22 cellular contexts compared by ENCODE assay signal in the genomic region with DNA sequence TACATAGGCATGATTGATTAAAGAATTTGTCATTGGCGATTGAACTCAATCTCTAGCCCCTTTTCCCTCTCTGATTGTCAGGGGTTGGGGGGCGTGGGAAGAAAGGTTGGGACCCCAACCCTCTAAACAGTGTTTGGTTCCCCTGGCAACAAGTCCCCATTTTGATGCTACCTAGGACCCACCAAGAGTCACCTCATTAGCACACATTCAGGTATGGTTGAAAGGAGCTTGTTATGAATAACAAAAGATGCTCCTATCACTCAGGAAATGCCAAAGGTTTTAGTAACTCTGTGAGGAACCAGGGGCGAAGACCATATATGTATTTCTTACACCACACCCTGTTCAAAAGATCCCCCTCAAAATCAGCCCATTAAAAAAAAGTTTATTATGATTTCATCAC. TPM values are rescaled to one million over a fixed set of nuclear protein-coding genes. Genes with fewer than 3 reads are reported as not detected.
DNase-seq lines count a peak whose midpoint lies in the region; ATAC-seq and TF ChIP-seq lines count a peak whose summit lies in the region.
"Had no signal": no experiment of that assay in that cellular context is flagged by ENCODE, and none has a peak within 500 bp of the region (broad histone marks: within the 10 kb centered on the region; RNA-seq: fewer than 3 reads in every experiment).

No MANE protein-coding gene starts in this region.

- no peak overlapping the region for H3K56ac ChIP-seq in H9 (ENCODE audit: insufficient read length, low read depth, low read length)

- DNase-seq in H9 (peak; percentile 64), RWPE1 (ENCODE audit: low spot score) (peak; percentile 12), foreskin keratinocyte (peak; percentile 69 to 86), iPS-NIHi7 (ENCODE audit: extremely low spot score) (peak; percentile 31), psoas muscle (no peak), head of caudate nucleus (no peak), germinal center (ENCODE audit: low spot score) (no peak)
- DNase-seq: Calu3; CD4-positive, alpha-beta memory T cell; HCEC 1CT; MM.1S; NCI-H1092 treated with DMSO at 0.1 percent for 48 hours; NCI-H146; NCI-H2081 treated with DMSO at 0.1 percent for 48 hours; SHP77 treated with DMSO at 0.1 percent for 48 hours; SK-N-SH had no signal

- H3K4me1 ChIP-seq in H9 (ENCODE audit: insufficient read depth, low read length): peaks cover 2% of the 10 kb centered on the region; the same call in 1 of the 2 replicates
- peaks cover 25% of the 10 kb centered on the region for H3K4me1 ChIP-seq in foreskin keratinocyte
- H3K4me1 ChIP-seq in psoas muscle: no peaks in the 10 kb centered on the region
- H3K4me1 ChIP-seq: BLaER1 had no signal

- WGBS in H9 (ENCODE audit: extremely low coverage, insufficient read length, low lambda C conversion rate): no CpG with 5 or more reads among the region's 3 CpGs
- WGBS in psoas muscle, 3 donors: 41 to 49% (median 47%) methylated on average over 3 of the region's 3 CpGs

- H2AK5ac ChIP-seq in H9 (ENCODE audit: insufficient read length, low read length): no peak overlapping the region

- POLR2A ChIA-PET in RWPE1 (lab: Yijun Ruan, JAX; ENCODE audit: low non-redundant PET): no interaction called here

- peaks cover 41 to 44% of the 10 kb centered on the region in 2 experiments for H3K4me1 Mint-ChIP-seq in H9
- H3K4me1 Mint-ChIP-seq: CD4-positive, alpha-beta memory T cell had no signal

- no peak overlapping the region for H4K5ac ChIP-seq in H9 (ENCODE audit: insufficient read length, low read depth, low read length)

- peak overlapping the region; percentile 91 to 100 (median 99) for H3K27ac Mint-ChIP-seq in H9
- H3K27ac Mint-ChIP-seq: CD4-positive, alpha-beta memory T cell had no signal

- no peaks in the 10 kb centered on the region for H3K27me3 ChIP-seq in H9 (ENCODE audit: insufficient read depth, low read length)
- H3K27me3 ChIP-seq in foreskin keratinocyte: no peaks in the 10 kb centered on the region
- peaks cover 0 to 5% (median 4%) of the 10 kb centered on the region in 3 donors for H3K27me3 ChIP-seq in psoas muscle (ENCODE audit: insufficient read depth in 3 of 3, low read length in 2 of 3)
- H3K27me3 ChIP-seq: BLaER1 had no signal

- no peaks in the 10 kb centered on the region for H4K20me1 ChIP-seq in H9 (ENCODE audit: control insufficient read depth, insufficient read depth, insufficient read length)
- H4K20me1 ChIP-seq: BLaER1 had no signal

- no peak overlapping the region for H3K4me3 ChIP-seq in psoas muscle
- H3K4me3 ChIP-seq: BLaER1 had no signal

- CTCF ChIA-PET in RWPE1 (lab: Yijun Ruan, JAX): interaction anchor here (0.7 kb wide), 1 partner anchor 838 kb away, joined by 3 read pairs; no protein-coding TSS in a partner anchor

- peak overlapping the region; percentile 2 to 68; a peak in 4 of 5 replicates for H3K4me3 Mint-ChIP-seq in H9
- H3K4me3 Mint-ChIP-seq: CD4-positive, alpha-beta memory T cell had no signal

- peak overlapping the region; percentile 6; the same call in 1 of the 2 replicates for H3K14ac ChIP-seq in H9 (ENCODE audit: insufficient read depth, low read length)

- no peaks in the 10 kb centered on the region for H3K36me3 Mint-ChIP-seq in H9 (ENCODE audit: insufficient read depth in 1 of 3, low read depth in 3 of 3)
- H3K36me3 Mint-ChIP-seq: CD4-positive, alpha-beta memory T cell had no signal

- no peaks in the 10 kb centered on the region for H3K27me3 Mint-ChIP-seq in H9 (ENCODE audit: low read depth)

- no peaks in the 10 kb centered on the region for H3K36me3 ChIP-seq in psoas muscle (ENCODE audit: insufficient read depth in 1 of 2, low read depth in 1 of 2)
- H3K36me3 ChIP-seq: BLaER1 had no signal

- H3K27ac ChIP-seq in H9 (ENCODE audit: insufficient read length, low read depth, low read length) (peak overlapping the region; percentile 98), RWPE1 (no peak overlapping the region), foreskin keratinocyte (no peak overlapping the region), psoas muscle (no peak overlapping the region)
- H3K27ac ChIP-seq: BLaER1 had no signal

- H3K79me1 ChIP-seq in H9 (ENCODE audit: insufficient read depth, low read depth, low read length, poor library complexity, severe bottlenecking): no peaks in the 10 kb centered on the region

- H3K9me3 Mint-ChIP-seq in H9: no peaks in the 10 kb centered on the region; a peak in 1 of 5 replicates
- H3K9me3 Mint-ChIP-seq: CD4-positive, alpha-beta memory T cell had no signal

- H3K9me3 ChIP-seq in H9 (ENCODE audit: control insufficient read depth, low read depth, low read length) (no peaks in the 10 kb centered on the region), psoas muscle (no peaks in the 10 kb centered on the region)
- H3K9me3 ChIP-seq: BLaER1, SK-N-SH had no signal

- no peak overlapping the region; the same call in 1 of the 2 replicates for H3K4ac ChIP-seq in H9 (ENCODE audit: low read depth, low read length)

- peak overlapping the region; percentile 63 for H2BK120ac ChIP-seq in H9 (ENCODE audit: low read depth, low read length, poor library complexity, severe bottlenecking)

- ATAC-seq in foreskin keratinocyte: peak; percentile 85
- no peak for ATAC-seq in psoas muscle
- no peak for ATAC-seq in GM21390 (IDR thresholded peaks at IDR 0.05; ENCODE audit: unreplicated experiment)

- intact Hi-C loops in psoas muscle (cut with DNase I) (no loop called here), head of caudate nucleus (cut with DNase I) (no loop called here)

- no peak overlapping the region for H2BK20ac ChIP-seq in H9 (ENCODE audit: low read depth, low read length, poor library complexity, severe bottlenecking)

- H3T11ph ChIP-seq in H9 (ENCODE audit: low read length): peak overlapping the region; percentile 22

- H3K79me2 ChIP-seq in H9 (ENCODE audit: insufficient read depth, low read length): no peaks in the 10 kb centered on the region

- peak overlapping the region; percentile 66 for H3K4me2 ChIP-seq in H9 (ENCODE audit: insufficient read depth, insufficient read length, low read length)
- H3K4me2 ChIP-seq: BLaER1, SK-N-SH had no signal

- no peak overlapping the region for H4K91ac ChIP-seq in H9 (ENCODE audit: insufficient read length, low read depth, low read length)

- H2BK5ac ChIP-seq in H9 (ENCODE audit: insufficient read length, low read length): no peak overlapping the region

- H2BK15ac ChIP-seq in H9 (ENCODE audit: low read depth, low read length): no peak overlapping the region

- no peak overlapping the region for H2AFZ ChIP-seq in H9 (ENCODE audit: low read length)

- no peak overlapping the region for H2BK12ac ChIP-seq in H9 (ENCODE audit: insufficient read length, low read depth, low read length)

- H3K23ac ChIP-seq in H9 (ENCODE audit: insufficient read length, low read depth, low read length): no peak overlapping the region

- no peak overlapping the region for H4K8ac ChIP-seq in H9 (replicated peaks; ENCODE audit: insufficient read length, low read depth, low read length)

- no peak overlapping the region for H3K9ac ChIP-seq in H9 (ENCODE audit: extremely low read depth, insufficient read length, low read length)
- H3K9ac ChIP-seq: BLaER1, SK-N-SH had no signal

- H3K18ac ChIP-seq in H9 (ENCODE audit: insufficient read length, low read depth, low read length): peak overlapping the region; percentile 64

- peaks cover 4% of the 10 kb centered on the region for H3K23me2 ChIP-seq in H9 (ENCODE audit: insufficient read length, low read depth, low read length, poor library complexity, severe bottlenecking)

- TF ChIP-seq CTCF in H9 (conservative IDR thresholded peaks at IDR 0.05) (no peak), RWPE1 (conservative IDR thresholded peaks at IDR 0.05; ENCODE audit: low read depth) (no peak), foreskin keratinocyte (conservative IDR thresholded peaks at IDR 0.05) (no peak), psoas muscle (IDR thresholded peaks at IDR 0.05) (no peak)

RNA-seq across cellular contexts. Expression of gene RNF212B, which starts 14.3 kb away (rescaled TPM):
- 0.15 and 0.39 TPM in 2 replicates for total RNA-seq in H9 (2021)
- total RNA-seq in foreskin keratinocyte: not detected in 2 replicates
- 0.04 and 0.17 TPM in 2 replicates for polyA plus RNA-seq in foreskin keratinocyte
- total RNA-seq in psoas muscle: not detected
- not detected for polyA plus RNA-seq in psoas muscle
- total RNA-seq: A673; Calu3; CD4-positive, alpha-beta memory T cell; LHCN-M2; NCI-H460; OCI-LY7 had no signal
- polyA plus RNA-seq: CD4-positive, alpha-beta memory T cell; SK-N-SH had no signal

RNA-seq across cellular contexts. Expression of gene HOMEZ, which starts 33.9 kb away (rescaled TPM):
- 6.2 and 6.5 TPM in 2 replicates for total RNA-seq in H9 (2021)
- total RNA-seq in foreskin keratinocyte: 25.0 and 27.2 TPM in 2 replicates
- polyA plus RNA-seq in foreskin keratinocyte: 23.5 and 24.8 TPM in 2 replicates
- 10 to 100 TPM in 2 of 4 donors, 1 to 10 TPM in 2; 6.3 to 13.4 (median 9.6) TPM for total RNA-seq in psoas muscle
- polyA plus RNA-seq in psoas muscle: 1 to 10 TPM; 3.5 to 4.8 (median 4.5) TPM

RNA-seq across cellular contexts. Expression of gene PPP1R3E, which starts 50.7 kb away (rescaled TPM):
- total RNA-seq in H9 (2021): 2.6 and 3.9 TPM in 2 replicates
- total RNA-seq in foreskin keratinocyte: 2.3 and 2.6 TPM in 2 replicates
- 2.7 and 3.4 TPM in 2 replicates for polyA plus RNA-seq in foreskin keratinocyte
- total RNA-seq in psoas muscle: 10 to 100 TPM in 2 of 4 donors, 1 to 10 TPM in 2; 6.4 to 15.2 (median 9.5) TPM
- polyA plus RNA-seq in psoas muscle: 10 to 100 TPM in 1 of 3 donors, 1 to 10 TPM in 2; 5.6 to 23.1 (median 9.9) TPM

RNA-seq across cellular contexts. Expression of gene BCL2L2, which starts 54.6 kb away (rescaled TPM):
- total RNA-seq in H9 (2021) (8.4 and 8.8 TPM in 2 replicates), foreskin keratinocyte (29.1 and 30.6 TPM in 2 replicates), psoas muscle (10 to 100 TPM; 17.8 to 30.2 (median 26.7) TPM)
- polyA plus RNA-seq in foreskin keratinocyte (16.4 and 18.1 TPM in 2 replicates), psoas muscle (10 to 100 TPM; 12.1 to 23.8 (median 20.6) TPM)
- polyA plus RNA-seq: CD4-positive, alpha-beta memory T cell had no signal

Comparison
In these comparisons a context has a peak if more than half of its experiments do, and no peak if none do; other contexts are left out.
1. DNase-seq: peak in H9 (single experiment), RWPE1 (single experiment), foreskin keratinocyte (2 of 2) and iPS-NIHi7 (single experiment); none in psoas muscle (0 of 2), head of caudate nucleus (0 of 42) and germinal center (single experiment).